12 cellular contexts compared by ENCODE assay signal in genomic region chr12:56162468-56163290, GRCh38. TPM values are rescaled to one million over a fixed set of nuclear protein-coding genes. Genes with fewer than 3 reads are reported as not detected.
DNase-seq lines count a peak whose midpoint lies in the region; ATAC-seq and TF ChIP-seq lines count a peak whose summit lies in the region.
"Had no signal": no experiment of that assay in that cellular context is flagged by ENCODE, and none has a peak within 500 bp of the region (broad histone marks: within the 10 kb centered on the region; RNA-seq: fewer than 3 reads in every experiment).

No MANE protein-coding gene starts in this region.

- no peak overlapping the region for H3K4me3 Mint-ChIP-seq in activated naive CD8-positive, alpha-beta T cell treated with anti-CD3 and anti-CD28 coated beads for 36 hours
- H3K4me3 Mint-ChIP-seq: activated T-cell treated with anti-CD3 and anti-CD28 coated beads, Interleukin-2, amount 50 U/mL, for 4 hours had no signal

- H3K4me3 ChIP-seq in A673 (ENCODE audit: low read depth, low read length, poor library complexity, severe bottlenecking) (no peak overlapping the region), mesodermal cell (ENCODE audit: extremely low read depth, insufficient read depth, low read length, poor library complexity, severe bottlenecking) (no peak overlapping the region)

- intact Hi-C loops in A673 (cut with micrococcal nuclease; ENCODE audit: unreplicated experiment), result no loop called here

- no peak for TF ChIP-seq CTCF in A673 (conservative IDR thresholded peaks at IDR 0.05; ENCODE audit: low read depth, low read length)

- BruUV-seq in A673 (replicated peaks; lab: Mats Ljungman, UMichigan), result TSS peak; percentile 64

- no peaks in the 10 kb centered on the region for H3K9me3 ChIP-seq in A673 (ENCODE audit: low read depth, low read length, poor library complexity, severe bottlenecking)
- no peaks in the 10 kb centered on the region for H3K9me3 ChIP-seq in mesodermal cell (ENCODE audit: control insufficient read depth, low read length)
- H3K9me3 ChIP-seq: thoracic aorta had no signal

- DNase-seq in A673 (ENCODE audit: low spot score) (peak; percentile 63), NCI-H1092 (lab: John Stamatoyannopoulos, UW) (no peak), NCI-H146 treated with DMSO at 0.1 percent for 48 hours (lab: John Stamatoyannopoulos, UW; ENCODE audit: unreplicated experiment) (no peak), T-helper 2 cell (no peak)
- no peak for DNase-seq in activated naive CD8-positive, alpha-beta T cell treated with anti-CD3 and anti-CD28 coated beads for 36 hours
- DNase-seq: activated T-cell treated with anti-CD3 and anti-CD28 coated beads, Interleukin-2, amount 50 U/mL, for 4 hours; DMS153; effector CD8-positive, alpha-beta T cell had no signal

- 78 to 87% methylated on average over 3 to 7 of the region's 11 CpGs for WGBS in mesodermal cell (ENCODE audit: insufficient coverage in 2 of 2), 2 experiments

- H3K4me1 Mint-ChIP-seq in activated naive CD8-positive, alpha-beta T cell treated with anti-CD3 and anti-CD28 coated beads for 36 hours, result peaks cover 31% of the 10 kb centered on the region

- H3K27me3 ChIP-seq in A673 (replicated peaks; ENCODE audit: insufficient read depth, low read depth, low read length, poor library complexity), result no peaks in the 10 kb centered on the region

- no peaks in the 10 kb centered on the region for H3K27me3 Mint-ChIP-seq in activated naive CD8-positive, alpha-beta T cell treated with anti-CD3 and anti-CD28 coated beads for 36 hours

- no peak for ATAC-seq in HG02973 (IDR thresholded peaks at IDR 0.05; ENCODE audit: unreplicated experiment)
- ATAC-seq: activated T-cell treated with anti-CD3 and anti-CD28 coated beads, Interleukin-2, amount 50 U/mL, for 4 hours had no signal

- H3K4me1 ChIP-seq in A673 (ENCODE audit: insufficient read depth, low read length, poor library complexity, severe bottlenecking), result peaks cover 29% of the 10 kb centered on the region
- H3K4me1 ChIP-seq in mesodermal cell (ENCODE audit: control insufficient read depth, insufficient read depth, low read length, poor library complexity, severe bottlenecking), result peaks cover 18% of the 10 kb centered on the region

- CTCF ChIA-PET in A673 (lab: Charles Lee), result interaction anchor here (0.7 kb wide), 1 partner anchor 77 kb away, joined by 4 read pairs; no protein-coding TSS in a partner anchor

- peak; percentile 54 for TF ChIP-seq POLR2A in GM19193 (IDR thresholded peaks at IDR 0.05; ENCODE audit: extremely low read depth, insufficient read depth, insufficient read length)

- H3K36me3 ChIP-seq in A673 (ENCODE audit: insufficient read depth, low read length, poor library complexity, severe bottlenecking) (peaks cover 75% of the 10 kb centered on the region), mesodermal cell (ENCODE audit: control insufficient read depth, insufficient read depth, low read length) (peaks cover 86% of the 10 kb centered on the region)

- POLR2A ChIA-PET in A673 (lab: Charles Lee; ENCODE audit: low non-redundant PET), result interaction anchor here (0.6 to 0.8 kb wide), 4 partner anchors 11 to 90 kb away, joined by 3 to 6 read pairs (median 4); partner anchors contain the start of gene SMARCC2

- peak overlapping the region; percentile 56 for H3K27ac ChIP-seq in A673 (ENCODE audit: low read depth, low read length, poor library complexity, severe bottlenecking)
- H3K27ac ChIP-seq in mesodermal cell (ENCODE audit: low read depth, low read length, severe bottlenecking), result peak overlapping the region; percentile 45

- peak overlapping the region; percentile 52 for H3K27ac Mint-ChIP-seq in activated naive CD8-positive, alpha-beta T cell treated with anti-CD3 and anti-CD28 coated beads for 36 hours

- no peaks in the 10 kb centered on the region for H3K9me3 Mint-ChIP-seq in activated naive CD8-positive, alpha-beta T cell treated with anti-CD3 and anti-CD28 coated beads for 36 hours
- H3K9me3 Mint-ChIP-seq: activated T-cell treated with anti-CD3 and anti-CD28 coated beads, Interleukin-2, amount 50 U/mL, for 4 hours had no signal

- H3K36me3 Mint-ChIP-seq in activated naive CD8-positive, alpha-beta T cell treated with anti-CD3 and anti-CD28 coated beads for 36 hours, result peaks cover 48% of the 10 kb centered on the region

RNA-seq across cellular contexts. Expression of gene MYL6, which starts 4.5 kb away (rescaled TPM):
- total RNA-seq in A673 (2021), result 690 and 789 TPM in 2 replicates
- total RNA-seq in activated naive CD8-positive, alpha-beta T cell treated with anti-CD3 and anti-CD28 coated beads for 36 hours, result 100 to 1,000 TPM; 751 to 777 TPM
- 2,005 TPM for polyA plus RNA-seq in mesodermal cell (2013, experiment 1 of 2)
- 1,646 TPM for polyA plus RNA-seq in mesodermal cell (2013, experiment 2 of 2)

RNA-seq across cellular contexts. Expression of gene MYL6B, which starts 10.3 kb away (rescaled TPM):
- 180 and 181 TPM in 2 replicates for total RNA-seq in A673 (2021)
- total RNA-seq in activated naive CD8-positive, alpha-beta T cell treated with anti-CD3 and anti-CD28 coated beads for 36 hours, result 10 to 100 TPM; 67.9 to 76.2 TPM
- 154 TPM for polyA plus RNA-seq in mesodermal cell (2013, experiment 1 of 2)
- polyA plus RNA-seq in mesodermal cell (2013, experiment 2 of 2), result 131 TPM

RNA-seq across cellular contexts. Expression of gene SMARCC2, which starts 26.6 kb away (rescaled TPM):
- 133 and 140 TPM in 2 replicates for total RNA-seq in A673 (2021)
- total RNA-seq in activated naive CD8-positive, alpha-beta T cell treated with anti-CD3 and anti-CD28 coated beads for 36 hours, result 10 to 100 TPM; 78.5 to 92.6 TPM
- polyA plus RNA-seq in mesodermal cell (2013, experiment 1 of 2), result 60.3 TPM
- 51.4 TPM for polyA plus RNA-seq in mesodermal cell (2013, experiment 2 of 2)

RNA-seq across cellular contexts. Expression of gene ESYT1, which starts 34.6 kb away (rescaled TPM):
- total RNA-seq in A673 (2021), result 90.0 and 107 TPM in 2 replicates
- 100 to 1,000 TPM; 153 to 155 TPM for total RNA-seq in activated naive CD8-positive, alpha-beta T cell treated with anti-CD3 and anti-CD28 coated beads for 36 hours
- polyA plus RNA-seq in mesodermal cell (2013, experiment 1 of 2), result 125 TPM
- polyA plus RNA-seq in mesodermal cell (2013, experiment 2 of 2), result 97.7 TPM

RNA-seq across cellular contexts. Expression of gene ZC3H10, which starts 44.6 kb away (rescaled TPM):
- 11.8 and 14.4 TPM in 2 replicates for total RNA-seq in A673 (2021)
- total RNA-seq in activated naive CD8-positive, alpha-beta T cell treated with anti-CD3 and anti-CD28 coated beads for 36 hours, result 1 to 10 TPM; 6.9 to 7.2 TPM
- 3.9 TPM for polyA plus RNA-seq in mesodermal cell (2013, experiment 1 of 2)
- polyA plus RNA-seq in mesodermal cell (2013, experiment 2 of 2), result 2.8 TPM
